ENCODE assay signal across 8 cellular contexts in the genomic region with DNA sequence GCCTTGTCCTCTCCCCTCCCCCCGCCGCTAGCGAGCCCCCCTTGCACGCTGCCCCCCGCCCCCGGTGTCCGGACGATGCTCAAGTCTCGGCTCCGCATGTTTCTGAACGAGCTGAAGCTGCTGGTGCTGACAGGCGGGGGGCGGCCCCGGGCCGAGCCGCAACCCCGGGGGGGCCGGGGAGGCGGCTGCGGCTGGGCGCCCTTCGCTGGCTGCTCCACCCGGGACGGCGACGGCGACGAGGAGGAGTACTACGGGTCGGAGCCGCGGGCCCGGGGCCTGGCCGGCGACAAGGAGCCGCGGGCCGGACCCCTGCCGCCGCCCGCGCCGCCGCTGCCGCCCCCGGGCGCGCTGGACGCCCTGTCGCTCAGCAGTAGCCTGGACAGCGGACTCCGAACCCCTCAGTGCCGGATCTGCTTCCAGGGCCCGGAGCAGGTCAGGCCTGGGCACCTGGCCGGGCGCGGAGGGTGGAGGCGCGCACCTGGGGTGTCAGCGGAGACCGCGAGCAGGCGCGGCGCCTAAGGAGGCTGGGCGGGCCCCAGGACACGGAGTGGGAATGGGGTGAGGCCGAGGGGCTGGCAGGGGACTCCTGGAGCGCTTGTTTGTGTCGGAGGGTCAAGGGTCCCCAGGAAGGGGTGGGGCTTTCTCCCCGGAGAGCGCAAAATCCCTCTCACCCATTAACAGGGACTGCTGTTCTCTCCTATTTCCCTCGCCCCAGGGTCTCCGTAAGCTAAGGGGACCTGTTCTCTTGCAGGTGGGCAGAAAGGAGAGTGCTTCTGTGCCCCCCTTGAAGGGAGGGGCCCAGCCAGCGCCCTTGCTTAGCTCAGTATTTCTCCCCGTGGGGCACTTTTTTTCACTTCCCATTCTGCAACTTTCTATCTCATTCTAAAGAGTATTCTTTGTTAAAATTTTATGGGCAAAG. TPM values are rescaled to one million over a fixed set of nuclear protein-coding genes. Genes with fewer than 3 reads are reported as not detected.
DNase-seq lines count a peak whose midpoint lies in the region; ATAC-seq and TF ChIP-seq lines count a peak whose summit lies in the region.

No MANE protein-coding gene starts in this region.

- ATAC-seq in RWPE2 (ENCODE audit: low read depth) (peak; percentile 10; the same call in 2 of the 3 replicates), HG03097 (IDR thresholded peaks at IDR 0.05; ENCODE audit: low FRiP score, unreplicated experiment) (no peak), HG02571 (IDR thresholded peaks at IDR 0.05; ENCODE audit: unreplicated experiment) (no peak)

- peak overlapping the region; percentile 78 for H3K4me3 ChIP-seq in RWPE2 (ENCODE audit: severe bottlenecking)
- H3K4me3 ChIP-seq in breast epithelium, result peak overlapping the region; percentile 58 to 92 (median 84)
- H3K4me3 ChIP-seq in liver (ENCODE audit: low read depth in 1 of 3, low read length in 3 of 3), result peak overlapping the region; percentile 26 to 79 (median 66)
- peak overlapping the region; percentile 19 to 79 (median 22) for H3K4me3 ChIP-seq in thyroid gland (replicated peaks in 1 of 3)

- TF ChIP-seq CTCF in RWPE2 (IDR thresholded peaks at IDR 0.05; ENCODE audit: poor library complexity, severe bottlenecking) (no peak), breast epithelium (IDR thresholded peaks at IDR 0.05) (no peak), liver (IDR thresholded peaks at IDR 0.05; ENCODE audit: low read depth, low read length, missing input control) (no peak), thyroid gland (IDR thresholded peaks at IDR 0.05) (no peak)

- TF ChIP-seq POLR2A in breast epithelium (IDR thresholded peaks at IDR 0.05), result no peak
- TF ChIP-seq POLR2A in thyroid gland (IDR thresholded peaks at IDR 0.05), result peak in 1 of 2 donors; percentile 37

- H3K9me3 ChIP-seq in RWPE2 (ENCODE audit: severe bottlenecking), result no peaks in the 10 kb centered on the region
- H3K9me3 ChIP-seq in breast epithelium, result no peaks in the 10 kb centered on the region
- H3K9me3 ChIP-seq in liver (ENCODE audit: control insufficient read depth in 4 of 4, low read length in 3 of 4), result no peaks in the 10 kb centered on the region
- no peaks in the 10 kb centered on the region for H3K9me3 ChIP-seq in thyroid gland

- intact Hi-C loops in breast epithelium (cut with DNase I; ENCODE audit: low total_unique reads) (no loop called here), thyroid gland (cut with DNase I) (no loop called here)

- no peak for TF ChIP-seq RAD21 in liver (IDR thresholded peaks at IDR 0.05)

- DNase-seq in DMS53 (lab: John Stamatoyannopoulos, UW) (peak; percentile 79), DMS53 treated with DMSO at 0.1 percent for 48 hours (lab: John Stamatoyannopoulos, UW; ENCODE audit: unreplicated experiment) (no peak), RWPE2 (ENCODE audit: low spot score) (no peak), breast epithelium (ENCODE audit: low spot score in 2 of 2) (no peak), thyroid gland (peak; percentile 64)

- H3K4me1 ChIP-seq in RWPE2 (ENCODE audit: insufficient read depth, poor library complexity, severe bottlenecking) (peaks cover 8% of the 10 kb centered on the region), breast epithelium (peaks cover 0 to 18% of the 10 kb centered on the region in 2 donors), liver (ENCODE audit: control insufficient read depth in 4 of 4, insufficient read depth in 4 of 4, low read length in 3 of 4) (peaks cover 6 to 35% (median 26%) of the 10 kb centered on the region in 4 donors), thyroid gland (peaks cover 22 to 39% of the 10 kb centered on the region in 2 donors)

- H3K9ac ChIP-seq in liver (ENCODE audit: low read depth in 1 of 2, low read length in 2 of 2), result peak overlapping the region in 1 of 2 donors; percentile 42

- peak overlapping the region; percentile 65 for H3K27ac ChIP-seq in RWPE2 (ENCODE audit: poor library complexity, severe bottlenecking)
- peak overlapping the region; percentile 79 to 87 for H3K27ac ChIP-seq in breast epithelium
- no peak overlapping the region for H3K27ac ChIP-seq in liver (ENCODE audit: low read depth in 1 of 2, low read length in 2 of 2)
- H3K27ac ChIP-seq in thyroid gland, result peak overlapping the region; percentile 35 to 74 (median 46)

- H3K27me3 ChIP-seq in RWPE2 (ENCODE audit: insufficient read depth, poor library complexity, severe bottlenecking) (no peaks in the 10 kb centered on the region), breast epithelium (no peaks in the 10 kb centered on the region), liver (ENCODE audit: control insufficient read depth in 4 of 4, insufficient read depth in 4 of 4, low read length in 3 of 4) (no peaks in the 10 kb centered on the region), thyroid gland (no peaks in the 10 kb centered on the region)

- WGBS in liver, result under 1% methylated on average over 76 of the region's 76 CpGs
- 3 to 5% methylated on average over 15 to 21 of the region's 76 CpGs for WGBS in thyroid gland, 2 donors

- H3K36me3 ChIP-seq in RWPE2 (ENCODE audit: low read depth) (peaks cover 18% of the 10 kb centered on the region), breast epithelium (no peaks in the 10 kb centered on the region), liver (ENCODE audit: control insufficient read depth in 4 of 4, insufficient read depth in 3 of 4, low read depth in 1 of 4, low read length in 3 of 4) (peaks cover 0 to 7% (median 2%) of the 10 kb centered on the region in 4 donors), thyroid gland (peaks cover 9 to 10% of the 10 kb centered on the region in 2 donors)

TF ChIP-seq in liver, 16 proteins besides CTCF, POLR2A, EP300 and RAD21:
- no peak for TF ChIP-seq FOXA2 (IDR thresholded peaks at IDR 0.05)
- no peak for TF ChIP-seq TAF1 (conservative IDR thresholded peaks at IDR 0.05)
- no peak for TF ChIP-seq EGR1 (IDR thresholded peaks at IDR 0.05; ENCODE audit: low read depth in 2 of 2)
- TF ChIP-seq FOXA1 (IDR thresholded peaks at IDR 0.05), result no peak
- TF ChIP-seq, protein P1, sequence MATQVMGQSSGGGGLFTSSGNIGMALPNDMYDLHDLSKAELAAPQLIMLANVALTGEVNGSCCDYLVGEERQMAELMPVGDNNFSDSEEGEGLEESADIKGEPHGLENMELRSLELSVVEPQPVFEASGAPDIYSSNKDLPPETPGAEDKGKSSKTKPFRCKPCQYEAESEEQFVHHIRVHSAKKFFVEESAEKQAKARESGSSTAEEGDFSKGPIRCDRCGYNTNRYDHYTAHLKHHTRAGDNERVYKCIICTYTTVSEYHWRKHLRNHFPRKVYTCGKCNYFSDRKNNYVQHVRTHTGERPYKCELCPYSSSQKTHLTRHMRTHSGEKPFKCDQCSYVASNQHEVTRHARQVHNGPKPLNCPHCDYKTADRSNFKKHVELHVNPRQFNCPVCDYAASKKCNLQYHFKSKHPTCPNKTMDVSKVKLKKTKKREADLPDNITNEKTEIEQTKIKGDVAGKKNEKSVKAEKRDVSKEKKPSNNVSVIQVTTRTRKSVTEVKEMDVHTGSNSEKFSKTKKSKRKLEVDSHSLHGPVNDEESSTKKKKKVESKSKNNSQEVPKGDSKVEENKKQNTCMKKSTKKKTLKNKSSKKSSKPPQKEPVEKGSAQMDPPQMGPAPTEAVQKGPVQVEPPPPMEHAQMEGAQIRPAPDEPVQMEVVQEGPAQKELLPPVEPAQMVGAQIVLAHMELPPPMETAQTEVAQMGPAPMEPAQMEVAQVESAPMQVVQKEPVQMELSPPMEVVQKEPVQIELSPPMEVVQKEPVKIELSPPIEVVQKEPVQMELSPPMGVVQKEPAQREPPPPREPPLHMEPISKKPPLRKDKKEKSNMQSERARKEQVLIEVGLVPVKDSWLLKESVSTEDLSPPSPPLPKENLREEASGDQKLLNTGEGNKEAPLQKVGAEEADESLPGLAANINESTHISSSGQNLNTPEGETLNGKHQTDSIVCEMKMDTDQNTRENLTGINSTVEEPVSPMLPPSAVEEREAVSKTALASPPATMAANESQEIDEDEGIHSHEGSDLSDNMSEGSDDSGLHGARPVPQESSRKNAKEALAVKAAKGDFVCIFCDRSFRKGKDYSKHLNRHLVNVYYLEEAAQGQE (IDR thresholded peaks at IDR 0.05), result no peak
- TF ChIP-seq, protein P2, sequence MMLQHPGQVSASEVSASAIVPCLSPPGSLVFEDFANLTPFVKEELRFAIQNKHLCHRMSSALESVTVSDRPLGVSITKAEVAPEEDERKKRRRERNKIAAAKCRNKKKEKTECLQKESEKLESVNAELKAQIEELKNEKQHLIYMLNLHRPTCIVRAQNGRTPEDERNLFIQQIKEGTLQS (IDR thresholded peaks at IDR 0.05), result no peak

RNA-seq across cellular contexts. Expression of gene MARCHF9, which starts 0.8 kb away (rescaled TPM):
- 1 to 10 TPM; 6.9 to 9.8 (median 7.5) TPM for total RNA-seq in breast epithelium
- 1 to 10 TPM; 1.9 to 2.4 TPM for total RNA-seq in liver
- polyA plus RNA-seq in liver, result 1 to 10 TPM; 1.1 to 3.0 TPM
- 10 to 100 TPM; 17.5 to 25.1 (median 21.4) TPM for total RNA-seq in thyroid gland

RNA-seq across cellular contexts. Expression of gene CDK4, which starts 3.6 kb away (rescaled TPM):
- total RNA-seq in breast epithelium, result 100 to 1,000 TPM; 105 to 136 (median 109) TPM
- total RNA-seq in liver, result 10 to 100 TPM; 28.1 to 69.1 TPM
- polyA plus RNA-seq in liver, result 10 to 100 TPM; 36.6 to 39.9 TPM
- 100 to 1,000 TPM in 3 of 4 donors, 10 to 100 TPM in 1; 95.2 to 137 (median 113) TPM for total RNA-seq in thyroid gland

RNA-seq across cellular contexts. Expression of gene TSPAN31, which starts 10.9 kb away (rescaled TPM):
- total RNA-seq in breast epithelium (100 to 1,000 TPM in 1 of 3 donors, 10 to 100 TPM in 2; 55.5 to 107 (median 73.1) TPM), liver (10 to 100 TPM; 26.9 to 39.4 TPM), thyroid gland (100 to 1,000 TPM; 110 to 166 (median 137) TPM)
- 10 to 100 TPM; 16.9 to 22.3 TPM for polyA plus RNA-seq in liver

RNA-seq across cellular contexts. Expression of gene CYP27B1, which starts 11.2 kb away (rescaled TPM):
- total RNA-seq in breast epithelium (1 to 10 TPM in 1 of 3 donors, under 1 TPM in 2; 0.33 to 2.2 (median 0.48) TPM), liver (1 to 10 TPM in 1 of 2 donors, under 1 TPM in 1; 0.05 to 1.6 TPM), thyroid gland (10 to 100 TPM in 2 of 4 donors, 1 to 10 TPM in 2; 2.7 to 13.0 (median 10.0) TPM)
- polyA plus RNA-seq in liver, result under 1 TPM; 0.06 to 0.28 TPM

RNA-seq across cellular contexts. Expression of gene METTL1, which starts 16.2 kb away (rescaled TPM):
- total RNA-seq in breast epithelium (10 to 100 TPM in 1 of 3 donors, 1 to 10 TPM in 2; 4.8 to 12.6 (median 8.2) TPM), liver (1 to 10 TPM; 2.8 to 3.8 TPM), thyroid gland (10 to 100 TPM in 3 of 4 donors, 1 to 10 TPM in 1; 7.9 to 24.5 (median 13.1) TPM)
- 10 to 100 TPM; 10.3 to 11.2 TPM for polyA plus RNA-seq in liver

Comparison
In these comparisons a context has a peak if more than half of its experiments do, and no peak if none do; other contexts are left out.
1. DNase-seq: peak in DMS53 (single experiment) and thyroid gland (2 of 2); none in DMS53 treated with DMSO at 0.1 percent for 48 hours (single experiment), RWPE2 (single experiment) and breast epithelium (0 of 2).
2. H3K27ac ChIP-seq: peak in RWPE2 (single experiment), breast epithelium (2 of 2) and thyroid gland (3 of 3); none in liver (0 of 2).
3. H3K4me3 ChIP-seq: peak in every context shown above with its lines; median percentile 84 in breast epithelium; 78 in RWPE2; 66 in liver; 22 in thyroid gland.